18 cellular contexts compared by ENCODE assay signal in genomic region chr12:59076611-59077010, GRCh38.
"Had no signal": no experiment of that assay in that cellular context is flagged by ENCODE, and none has a peak within 500 bp of the region (broad histone marks: within the 10 kb centered on the region; RNA-seq: fewer than 3 reads in every experiment).

No MANE protein-coding gene starts in this region.

- H3K27ac ChIP-seq: gastrocnemius medialis had no signal

- H3K4me1 Mint-ChIP-seq: activated CD4-positive, alpha-beta T cell treated with anti-CD3 and anti-CD28 coated beads, Interleukin-2, amount 10 ng/mL, durations not matched to agents 7 days and 5 days; activated naive CD4-positive, alpha-beta T cell treated with anti-CD3 and anti-CD28 coated beads, Interleukin-2, amount 10 ng/mL, durations not matched to agents 7 days and 5 days; naive thymus-derived CD8-positive, alpha-beta T cell had no signal

- H3K27me3 Mint-ChIP-seq: activated naive CD4-positive, alpha-beta T cell treated with anti-CD3 and anti-CD28 coated beads, Interleukin-2, amount 10 ng/mL, durations not matched to agents 7 days and 5 days had no signal

- DNase-seq: activated CD4-positive, alpha-beta T cell treated with anti-CD3 and anti-CD28 coated beads, Interleukin-2, amount 10 ng/mL, durations not matched to agents 7 days and 5 days; activated CD8-positive, alpha-beta memory T cell treated with anti-CD3 and anti-CD28 coated beads, Interleukin-2, amount 50 U/mL, for 4 hours; activated naive CD4-positive, alpha-beta T cell treated with anti-CD3 and anti-CD28 coated beads, Interleukin-2, amount 10 ng/mL, durations not matched to agents 7 days and 5 days; activated T-cell treated with anti-CD3 and anti-CD28 coated beads, Interleukin-2, amount 50 U/mL, for 4 hours; aorta; dermis blood vessel endothelial cell; effector memory CD4-positive, alpha-beta T cell; gastrocnemius medialis; naive thymus-derived CD8-positive, alpha-beta T cell; posterior cingulate gyrus; stimulated activated CD4-positive, alpha-beta T cell treated with anti-CD3 and anti-CD28 coated beads, Interleukin-12 subunit alpha, Interleukin-12 subunit beta, amount 100 ng/mL, for 4 hours; stimulated activated CD4-positive, alpha-beta T cell treated with anti-CD3 and anti-CD28 coated beads, Interleukin-1b, Interleukin-23, amount 100 ng/mL, for 48 hours; stimulated activated CD8-positive, alpha-beta memory T cell treated with anti-CD3 and anti-CD28 coated beads, Interleukin-4, amount 100 ng/mL, for 48 hours; stimulated activated naive CD4-positive, alpha-beta T cell; substantia nigra; T1000; trophoblast cell had no signal

- FAIRE-seq: bronchial epithelial cell had no signal

- H3K36me3 ChIP-seq: gastrocnemius medialis had no signal

- H3K4me3 Mint-ChIP-seq: activated CD4-positive, alpha-beta T cell treated with anti-CD3 and anti-CD28 coated beads, Interleukin-2, amount 10 ng/mL, durations not matched to agents 7 days and 5 days; activated naive CD4-positive, alpha-beta T cell treated with anti-CD3 and anti-CD28 coated beads, Interleukin-2, amount 10 ng/mL, durations not matched to agents 7 days and 5 days; activated T-cell treated with anti-CD3 and anti-CD28 coated beads, Interleukin-2, amount 50 U/mL, for 4 hours; naive thymus-derived CD8-positive, alpha-beta T cell had no signal

- H3K4me3 ChIP-seq: gastrocnemius medialis had no signal

- H3K36me3 Mint-ChIP-seq: activated naive CD4-positive, alpha-beta T cell treated with anti-CD3 and anti-CD28 coated beads, Interleukin-2, amount 10 ng/mL, durations not matched to agents 7 days and 5 days; naive thymus-derived CD8-positive, alpha-beta T cell had no signal

- H3K27ac Mint-ChIP-seq: activated CD4-positive, alpha-beta T cell treated with anti-CD3 and anti-CD28 coated beads, Interleukin-2, amount 10 ng/mL, durations not matched to agents 7 days and 5 days; activated naive CD4-positive, alpha-beta T cell treated with anti-CD3 and anti-CD28 coated beads, Interleukin-2, amount 10 ng/mL, durations not matched to agents 7 days and 5 days; naive thymus-derived CD8-positive, alpha-beta T cell had no signal

- H3K9me3 Mint-ChIP-seq: activated CD4-positive, alpha-beta T cell treated with anti-CD3 and anti-CD28 coated beads, Interleukin-2, amount 10 ng/mL, durations not matched to agents 7 days and 5 days; activated naive CD4-positive, alpha-beta T cell treated with anti-CD3 and anti-CD28 coated beads, Interleukin-2, amount 10 ng/mL, durations not matched to agents 7 days and 5 days; activated T-cell treated with anti-CD3 and anti-CD28 coated beads, Interleukin-2, amount 50 U/mL, for 4 hours had no signal

- H3K27me3 ChIP-seq: gastrocnemius medialis had no signal

- H3K4me1 ChIP-seq: gastrocnemius medialis had no signal

- H3K9me3 ChIP-seq: gastrocnemius medialis had no signal
